19 cellular contexts compared by ENCODE assay signal in genomic region chr1:116945421-116945820, GRCh38.
"Had no signal": no experiment of that assay in that cellular context is flagged by ENCODE, and none has a peak within 500 bp of the region (broad histone marks: within the 10 kb centered on the region; RNA-seq: fewer than 3 reads in every experiment).

No MANE protein-coding gene starts in this region.

- H3K36me3 Mint-ChIP-seq: naive B cell had no signal

- H3K27ac Mint-ChIP-seq: effector memory CD8-positive, alpha-beta T cell; naive B cell; neural progenitor cell had no signal

- H3K4me1 ChIP-seq: lower lobe of right lung had no signal

- H3K4me1 Mint-ChIP-seq: naive B cell had no signal

- DNase-seq: effector memory CD8-positive, alpha-beta T cell; esophagus squamous epithelium; foreskin fibroblast; glutamatergic neuron; left ventricle myocardium inferior; lower lobe of right lung; mesenchymal stem cell; naive B cell; nucleus accumbens; ovary; small intestine; stimulated activated CD4-positive, alpha-beta T cell treated with anti-CD3 and anti-CD28 coated beads, Interleukin-12 subunit alpha, Interleukin-12 subunit beta, amount 100 ng/mL, for 4 hours; stomach; substantia nigra; transverse colon had no signal

- H3K27ac ChIP-seq: esophagus squamous epithelium, left ventricle myocardium inferior, lower lobe of right lung, neural progenitor cell, ovary, right atrium auricular region, stomach, thoracic aorta, transverse colon had no signal

- H2AFZ ChIP-seq: neural progenitor cell had no signal

- H3K4me2 ChIP-seq: neural progenitor cell had no signal

- ATAC-seq: effector memory CD8-positive, alpha-beta T cell; gastroesophageal sphincter had no signal

- H3K4me3 ChIP-seq: esophagus squamous epithelium, gastroesophageal sphincter, left ventricle myocardium inferior, lower lobe of right lung, neural progenitor cell, ovary, right atrium auricular region, stomach, thoracic aorta, transverse colon had no signal

- H3K36me3 ChIP-seq: neural progenitor cell, ovary had no signal

- H3K9me3 Mint-ChIP-seq: effector memory CD8-positive, alpha-beta T cell; naive B cell; neural progenitor cell had no signal

- H3K27me3 ChIP-seq: esophagus squamous epithelium, gastroesophageal sphincter, neural progenitor cell, ovary, right atrium auricular region, stomach, transverse colon had no signal

- H3K4me3 Mint-ChIP-seq: effector memory CD8-positive, alpha-beta T cell; neural progenitor cell had no signal
